17 cellular contexts compared by ENCODE assay signal in genomic region chr17:68567035-68567434, GRCh38. TPM values are rescaled to one million over a fixed set of nuclear protein-coding genes. Genes with fewer than 3 reads are reported as not detected.
DNase-seq lines count a peak whose midpoint lies in the region; ATAC-seq and TF ChIP-seq lines count a peak whose summit lies in the region.
"Had no signal": no experiment of that assay in that cellular context is flagged by ENCODE, and none has a peak within 500 bp of the region (broad histone marks: within the 10 kb centered on the region; RNA-seq: fewer than 3 reads in every experiment).

No MANE protein-coding gene starts in this region.

- H3K4me1 ChIP-seq in adipocyte (ENCODE audit: control insufficient read depth, insufficient read depth, low read length): peaks cover 50% of the 10 kb centered on the region
- H3K4me1 ChIP-seq in left lung: peaks cover 15 to 79% of the 10 kb centered on the region in 2 donors
- H3K4me1 ChIP-seq in trophoblast cell (ENCODE audit: control insufficient read depth in 1 of 2, insufficient read depth in 2 of 2, low read length in 2 of 2): peaks cover 3 to 7% of the 10 kb centered on the region in 2 experiments
- H3K4me1 ChIP-seq in BE2C: no peaks in the 10 kb centered on the region
- H3K4me1 ChIP-seq: BLaER1 had no signal

- H3K23ac ChIP-seq in trophoblast cell (ENCODE audit: low read length): no peak overlapping the region

- ATAC-seq in left lung: no peak
- ATAC-seq in effector memory CD8-positive, alpha-beta T cell (replicated peaks): no peak
- ATAC-seq: CD8-positive, alpha-beta T cell had no signal

- H3K4ac ChIP-seq in trophoblast cell (ENCODE audit: low read depth, low read length): peak overlapping the region; percentile 27

- peak overlapping the region; percentile 41 for H2BK5ac ChIP-seq in trophoblast cell (ENCODE audit: low read depth, low read length, poor library complexity)

- no peak overlapping the region for H2AFZ ChIP-seq in trophoblast cell (ENCODE audit: insufficient read depth, low read length, poor library complexity)
- H2AFZ ChIP-seq: PC-9 had no signal

- H3K27ac Mint-ChIP-seq in effector memory CD8-positive, alpha-beta T cell: no peak overlapping the region
- H3K27ac Mint-ChIP-seq: CD8-positive, alpha-beta T cell had no signal

- H3K27ac ChIP-seq in left lung: peak overlapping the region; percentile 11 to 46
- H3K27ac ChIP-seq in trophoblast cell (ENCODE audit: low read depth, low read length): peak overlapping the region; percentile 81
- H3K27ac ChIP-seq: BLaER1, KMS-11, PC-9 had no signal

- H3K9ac ChIP-seq in adipocyte (ENCODE audit: low read length): peak overlapping the region; percentile 22
- no peak overlapping the region for H3K9ac ChIP-seq in trophoblast cell (ENCODE audit: low read length)
- H3K9ac ChIP-seq: BLaER1, KMS-11 had no signal

- H3K9me3 Mint-ChIP-seq in effector memory CD8-positive, alpha-beta T cell: no peaks in the 10 kb centered on the region
- H3K9me3 Mint-ChIP-seq: CD8-positive, alpha-beta T cell had no signal

- no peak overlapping the region for H3K4me3 ChIP-seq in AG10803 (ENCODE audit: low read length)
- H3K4me3 ChIP-seq in adipocyte (ENCODE audit: low read length): no peak overlapping the region
- no peak overlapping the region for H3K4me3 ChIP-seq in left lung
- H3K4me3 ChIP-seq in trophoblast cell (ENCODE audit: low read depth, low read length): no peak overlapping the region
- no peak overlapping the region for H3K4me3 ChIP-seq in BE2C (ENCODE audit: low read depth, low read length)
- H3K4me3 ChIP-seq: BLaER1, PC-9 had no signal

- peak; percentile 14 for DNase-seq in AG10803 (ENCODE audit: low read depth)
- DNase-seq in adipocyte (ENCODE audit: low read depth): peak; percentile 23
- no peak for DNase-seq in left lung
- peak; percentile 19 to 66 for DNase-seq in trophoblast cell
- no peak for DNase-seq in NCI-H1694 treated with DMSO at 0.1 percent for 48 hours (lab: John Stamatoyannopoulos, UW)
- no peak for DNase-seq in effector memory CD8-positive, alpha-beta T cell
- DNase-seq in BE2C: no peak
- no peak for DNase-seq in NCI-H1436 (lab: John Stamatoyannopoulos, UW)
- DNase-seq: CD8-positive, alpha-beta T cell; NCI-H187 treated with DMSO at 0.1 percent for 48 hours; NCI-H226; NCI-H524; NCI-H82; PC-9 had no signal

- H2BK120ac ChIP-seq in trophoblast cell (ENCODE audit: insufficient read depth, low read length, poor library complexity): no peak overlapping the region

- no peak overlapping the region for H2BK12ac ChIP-seq in trophoblast cell (ENCODE audit: low read length)

- no peak overlapping the region for H3K14ac ChIP-seq in trophoblast cell (ENCODE audit: low read length)

- H3K4me1 Mint-ChIP-seq in effector memory CD8-positive, alpha-beta T cell (ENCODE audit: low read depth in 2 of 2): no peaks in the 10 kb centered on the region

- H3K18ac ChIP-seq in trophoblast cell (ENCODE audit: low read length): no peak overlapping the region

- TF ChIP-seq CTCF in AG10803 (conservative IDR thresholded peaks at IDR 0.05; ENCODE audit: low read length) (no peak), left lung (IDR thresholded peaks at IDR 0.05) (no peak), BE2C (IDR thresholded peaks at IDR 0.05; ENCODE audit: low read depth, low read length) (no peak)

- intact Hi-C loops in left lung (cut with DNase I): no loop called here

- H3K27me3 Mint-ChIP-seq in effector memory CD8-positive, alpha-beta T cell: peaks cover 7 to 15% of the 10 kb centered on the region in 2 donors

- H4K8ac ChIP-seq in trophoblast cell (ENCODE audit: low read depth, low read length): no peak overlapping the region

- no peak overlapping the region for H4K12ac ChIP-seq in trophoblast cell (ENCODE audit: low read depth, low read length)

- H3K79me1 ChIP-seq in trophoblast cell (ENCODE audit: low read length): peaks cover 13% of the 10 kb centered on the region

- H3K27me3 ChIP-seq in adipocyte (replicated peaks; ENCODE audit: control insufficient read depth, insufficient read depth, low read length) (no peaks in the 10 kb centered on the region), left lung (no peaks in the 10 kb centered on the region), trophoblast cell (ENCODE audit: insufficient read depth, low read length) (no peaks in the 10 kb centered on the region), BE2C (peaks cover 12% of the 10 kb centered on the region)
- H3K27me3 ChIP-seq: BLaER1 had no signal

- no peak overlapping the region for H3K4me2 ChIP-seq in trophoblast cell (ENCODE audit: low read length)
- H3K4me2 ChIP-seq: BLaER1, KMS-11, PC-9 had no signal

- no peak overlapping the region for H2AK5ac ChIP-seq in trophoblast cell (ENCODE audit: low read length)

- no peaks in the 10 kb centered on the region for H3K79me2 ChIP-seq in trophoblast cell (ENCODE audit: control insufficient read depth, insufficient read depth, low read length, poor library complexity)

- H4K91ac ChIP-seq in trophoblast cell (ENCODE audit: low read depth, low read length): peak overlapping the region; percentile 62

- H3K9me3 ChIP-seq in adipocyte (ENCODE audit: control insufficient read depth, low read length) (no peaks in the 10 kb centered on the region), left lung (no peaks in the 10 kb centered on the region), trophoblast cell (ENCODE audit: insufficient read depth, low read depth, low read length) (no peaks in the 10 kb centered on the region), BE2C (no peaks in the 10 kb centered on the region)
- H3K9me3 ChIP-seq: BLaER1 had no signal

- no CpG with 5 or more reads among the region's 3 CpGs for WGBS in trophoblast cell (ENCODE audit: extremely low coverage, insufficient coverage, insufficient read length)

- no peaks in the 10 kb centered on the region for H3K36me3 Mint-ChIP-seq in effector memory CD8-positive, alpha-beta T cell (ENCODE audit: insufficient read depth)
- H3K36me3 Mint-ChIP-seq: CD8-positive, alpha-beta T cell had no signal

- H3K4me3 Mint-ChIP-seq in effector memory CD8-positive, alpha-beta T cell: no peak overlapping the region
- H3K4me3 Mint-ChIP-seq: CD8-positive, alpha-beta T cell had no signal

- H3K36me3 ChIP-seq in adipocyte (ENCODE audit: control insufficient read depth, insufficient read depth, low read length, severe bottlenecking) (no peaks in the 10 kb centered on the region), left lung (no peaks in the 10 kb centered on the region), trophoblast cell (ENCODE audit: control insufficient read depth in 1 of 2, insufficient read depth in 2 of 2, low read length in 2 of 2) (no peaks in the 10 kb centered on the region), BE2C (no peaks in the 10 kb centered on the region)
- H3K36me3 ChIP-seq: BLaER1 had no signal

RNA-seq across cellular contexts. Expression of gene FAM20A, which starts 34.1 kb away (rescaled TPM):
- total RNA-seq in left lung: 10 to 100 TPM; 46.8 to 85.9 TPM
- polyA plus RNA-seq in trophoblast cell (2013): 15.7 and 19.5 TPM in 2 replicates
- polyA plus RNA-seq in BE2C (2012; ENCODE audit: insufficient read depth, insufficient read length, low read depth): 1.3 TPM
- total RNA-seq: A172; CD8-positive, alpha-beta T cell; PC-9 had no signal

RNA-seq across cellular contexts. Expression of gene PRKAR1A, which starts 54.8 kb away (rescaled TPM):
- 100 to 1,000 TPM; 345 to 376 TPM for total RNA-seq in left lung
- 96.5 and 106 TPM in 2 replicates for polyA plus RNA-seq in trophoblast cell (2013)
- polyA plus RNA-seq in BE2C (2012; ENCODE audit: insufficient read depth, insufficient read length, low read depth): 130 TPM

Comparison
In these comparisons a context has a peak if more than half of its experiments do, and no peak if none do; other contexts are left out.
1. DNase-seq: peak in AG10803 (single experiment), adipocyte (single experiment) and trophoblast cell (2 of 2); none in left lung (0 of 2), NCI-H1694 treated with DMSO at 0.1 percent for 48 hours (single experiment), effector memory CD8-positive, alpha-beta T cell (0 of 3), BE2C (single experiment) and NCI-H1436 (single experiment).